8 cellular contexts compared by ENCODE assay signal in genomic region chr1:244672961-244673695, GRCh38. TPM values are rescaled to one million over a fixed set of nuclear protein-coding genes. Genes with fewer than 3 reads are reported as not detected.
DNase-seq lines count a peak whose midpoint lies in the region; ATAC-seq and TF ChIP-seq lines count a peak whose summit lies in the region.
"Had no signal": no experiment of that assay in that cellular context is flagged by ENCODE, and none has a peak within 500 bp of the region (broad histone marks: within the 10 kb centered on the region; RNA-seq: fewer than 3 reads in every experiment).

No MANE protein-coding gene starts in this region.

- H3K9me3 ChIP-seq in lower lobe of right lung (no peaks in the 10 kb centered on the region), transverse colon (no peaks in the 10 kb centered on the region)

- no peaks in the 10 kb centered on the region for H3K27me3 Mint-ChIP-seq in activated CD4-positive, alpha-beta memory T cell treated with anti-CD3 and anti-CD28 coated beads for 36 hours

- TF ChIP-seq EP300 in transverse colon (IDR thresholded peaks at IDR 0.05; ENCODE audit: low read depth), result no peak

- intact Hi-C loops in lower lobe of right lung (cut with DNase I) (no loop called here), transverse colon (cut with DNase I; ENCODE audit: low total_unique reads) (no loop called here)
- intact Hi-C loops in activated CD4-positive, alpha-beta memory T cell treated with anti-CD3 and anti-CD28 coated beads for 36 hours (cut with micrococcal nuclease), result no loop called here

- no peak for TF ChIP-seq CTCF in coronary artery (IDR thresholded peaks at IDR 0.05)
- no peak for TF ChIP-seq CTCF in lower lobe of right lung (IDR thresholded peaks at IDR 0.05)
- no peak for TF ChIP-seq CTCF in transverse colon (IDR thresholded peaks at IDR 0.05)

- H3K27ac Mint-ChIP-seq in activated CD4-positive, alpha-beta memory T cell treated with anti-CD3 and anti-CD28 coated beads for 36 hours, result no peak overlapping the region

- H3K4me1 ChIP-seq in lower lobe of right lung (peaks cover 5% of the 10 kb centered on the region), transverse colon (peaks cover 0 to 11% (median 2%) of the 10 kb centered on the region in 4 donors)

- in situ Hi-C loops in transverse colon (cut with MboI; ENCODE audit: low pct_ligation_motif_present in 1 of 4, low pct_unique_long_range_greater_than_20kb in 1 of 4, low sequenced_read_pairs in 3 of 4), result no loop called here

- no peak overlapping the region for H3K4me3 Mint-ChIP-seq in activated CD4-positive, alpha-beta memory T cell treated with anti-CD3 and anti-CD28 coated beads for 36 hours

- 47 to 48% methylated on average over 3 to 4 of the region's 4 CpGs for WGBS in transverse colon (ENCODE audit: low coverage in 1 of 2), 2 donors

- no peaks in the 10 kb centered on the region for H3K9me3 Mint-ChIP-seq in activated CD4-positive, alpha-beta memory T cell treated with anti-CD3 and anti-CD28 coated beads for 36 hours

- DNase-seq in LHCN-M2 (ENCODE audit: low read depth) (peak; percentile 63), coronary artery (ENCODE audit: low spot score) (no peak), lower lobe of right lung (no peak), transverse colon (no peak), GDM1 (lab: John Stamatoyannopoulos, UW) (no peak)
- no peak for DNase-seq in activated CD4-positive, alpha-beta memory T cell treated with anti-CD3 and anti-CD28 coated beads for 36 hours
- DNase-seq: anterior cingulate cortex had no signal

- TF ChIP-seq POLR2A in transverse colon (IDR thresholded peaks at IDR 0.05), result no peak

- ATAC-seq in lower lobe of right lung (no peak), GM21737 (IDR thresholded peaks at IDR 0.05; ENCODE audit: unreplicated experiment) (no peak)

- peaks cover 17% of the 10 kb centered on the region for H3K36me3 Mint-ChIP-seq in activated CD4-positive, alpha-beta memory T cell treated with anti-CD3 and anti-CD28 coated beads for 36 hours

- H3K27ac ChIP-seq in coronary artery (peak overlapping the region; percentile 61 to 67), lower lobe of right lung (peak overlapping the region; percentile 14), transverse colon (peak overlapping the region; percentile 17 to 66 (median 58))

- peaks cover 22% of the 10 kb centered on the region for H3K4me1 Mint-ChIP-seq in activated CD4-positive, alpha-beta memory T cell treated with anti-CD3 and anti-CD28 coated beads for 36 hours (ENCODE audit: low read depth)

- CTCF ChIA-PET in activated CD4-positive, alpha-beta memory T cell treated with anti-CD3 and anti-CD28 coated beads for 36 hours (lab: Charles Lee), result no interaction called here

- peak overlapping the region; percentile 9 for H3K4me3 ChIP-seq in coronary artery
- H3K4me3 ChIP-seq in lower lobe of right lung, result no peak overlapping the region
- no peak overlapping the region for H3K4me3 ChIP-seq in transverse colon

- H3K36me3 ChIP-seq in lower lobe of right lung, result no peaks in the 10 kb centered on the region
- peaks cover 0 to 4% (median 0%) of the 10 kb centered on the region in 4 donors for H3K36me3 ChIP-seq in transverse colon

- POLR2A ChIA-PET in activated CD4-positive, alpha-beta memory T cell treated with anti-CD3 and anti-CD28 coated beads for 36 hours (lab: Charles Lee), result no interaction called here

- H3K27me3 ChIP-seq in lower lobe of right lung (ENCODE audit: low read depth), result no peaks in the 10 kb centered on the region
- H3K27me3 ChIP-seq in transverse colon, result no peaks in the 10 kb centered on the region

RNA-seq across cellular contexts. Expression of gene DESI2, which starts 20.2 kb away (rescaled TPM):
- total RNA-seq in LHCN-M2 (2014; rRNA removed) (61.0 and 61.4 TPM in 2 replicates), lower lobe of right lung (43.7 TPM), transverse colon (10 to 100 TPM; 18.3 to 41.6 (median 30.6) TPM)
- polyA plus RNA-seq in LHCN-M2 (2012), result 16.2 TPM
- 10 to 100 TPM; 24.8 to 25.6 TPM for total RNA-seq in activated CD4-positive, alpha-beta memory T cell treated with anti-CD3 and anti-CD28 coated beads for 36 hours

Comparison
In these comparisons a context has a peak if more than half of its experiments do, and no peak if none do; other contexts are left out.
1. H3K27ac ChIP-seq: peak in every context shown above with its lines; median percentile 64 in coronary artery; 58 in transverse colon; 14 in lower lobe of right lung.